ENCODE assay signal across 8 cellular contexts in the genomic region with DNA sequence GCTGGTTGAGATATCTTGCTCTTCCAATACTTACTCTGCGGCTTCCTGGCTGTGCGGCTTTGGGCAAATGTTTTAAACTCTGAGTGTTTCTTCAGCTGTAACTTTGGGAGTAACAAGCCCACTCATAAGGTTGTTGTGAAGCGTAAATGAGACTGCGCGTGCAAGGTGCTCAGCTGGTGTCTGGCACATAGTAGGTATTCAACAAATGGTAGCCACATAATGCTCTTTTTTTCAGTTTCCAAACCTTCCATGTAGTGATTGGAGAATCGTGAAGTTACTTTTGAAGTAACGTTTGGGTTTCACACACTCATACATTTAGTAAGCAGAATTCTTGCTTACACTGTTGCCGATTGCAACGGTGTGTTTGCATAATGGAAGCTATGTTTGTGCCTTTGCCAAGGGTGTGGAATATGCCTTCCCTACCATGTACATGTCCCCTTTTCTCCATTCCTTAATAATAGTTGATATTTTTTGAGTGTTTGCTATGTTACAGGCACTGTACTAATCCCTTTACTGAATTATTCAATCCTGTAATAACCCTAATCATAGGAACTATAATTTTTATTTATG. TPM values are rescaled to one million over a fixed set of nuclear protein-coding genes. Genes with fewer than 3 reads are reported as not detected.
DNase-seq lines count a peak whose midpoint lies in the region; ATAC-seq and TF ChIP-seq lines count a peak whose summit lies in the region.

No MANE protein-coding gene starts in this region.

- in situ Hi-C loops in brain microvascular endothelial cell (cut with HindIII; ENCODE audit: low pct_ligation_motif_present, low sequenced_read_pairs): no loop called here

- peak overlapping the region; percentile 95 for H3K4me3 ChIP-seq in brain microvascular endothelial cell (ENCODE audit: low read depth, low read length)
- peak overlapping the region; percentile 83 for H3K4me3 ChIP-seq in mesendoderm (ENCODE audit: low read length)
- peak overlapping the region; percentile 53 to 71 for H3K4me3 ChIP-seq in aorta (ENCODE audit: low read length in 2 of 2)

- no peak overlapping the region for H3K27ac ChIP-seq in brain microvascular endothelial cell
- H3K27ac ChIP-seq in mesendoderm (ENCODE audit: low read depth, low read length): peak overlapping the region; percentile 67
- peak overlapping the region in 1 of 2 donors; percentile 69 for H3K27ac ChIP-seq in aorta (ENCODE audit: low read depth in 1 of 2, low read length in 2 of 2)

- no peak overlapping the region for H3K4ac ChIP-seq in mesendoderm (ENCODE audit: low read depth, low read length)

- H4K8ac ChIP-seq in mesendoderm (ENCODE audit: low read depth, low read length): no peak overlapping the region

- H3K36me3 ChIP-seq in brain microvascular endothelial cell (replicated peaks) (no peaks in the 10 kb centered on the region), mesendoderm (ENCODE audit: control insufficient read depth, insufficient read depth, low read length) (no peaks in the 10 kb centered on the region), aorta (ENCODE audit: control insufficient read depth in 1 of 2, insufficient read depth in 2 of 2, low read length in 1 of 2) (no peaks in the 10 kb centered on the region)

- peak overlapping the region; percentile 94 for H3K9ac ChIP-seq in mesendoderm (ENCODE audit: low read length)

- no peak overlapping the region for H2BK15ac ChIP-seq in mesendoderm (replicated peaks; ENCODE audit: low read depth)

- DNase-seq in stimulated activated naive CD8-positive, alpha-beta T cell treated with anti-CD3 and anti-CD28 coated beads, Interleukin-15, Interleukin-2, amounts not matched to agents 100 U/mL and 50 U/mL, for 24 hours: no peak
- DNase-seq in brain microvascular endothelial cell: no peak
- no peak for DNase-seq in mesendoderm
- no peak for DNase-seq in aorta
- DNase-seq in NCI-H446 (lab: John Stamatoyannopoulos, UW): no peak

- ATAC-seq in stimulated activated naive CD8-positive, alpha-beta T cell treated with anti-CD3 and anti-CD28 coated beads, Interleukin-15, Interleukin-2, amounts not matched to agents 100 U/mL and 50 U/mL, for 24 hours: no peak
- ATAC-seq in aorta (ENCODE audit: low FRiP score): no peak
- no peak for ATAC-seq in esophagus mucosa
- ATAC-seq in GM19351 (IDR thresholded peaks at IDR 0.05; ENCODE audit: unreplicated experiment): no peak

- no peak overlapping the region for H2AK5ac ChIP-seq in mesendoderm (ENCODE audit: low read length)

- H3K9me3 ChIP-seq in aorta (ENCODE audit: control insufficient read depth, low read length): no peaks in the 10 kb centered on the region

- peak overlapping the region; percentile 55 for H3K23ac ChIP-seq in mesendoderm (ENCODE audit: low read length)

- peaks cover 7% of the 10 kb centered on the region for H3K79me2 ChIP-seq in mesendoderm (ENCODE audit: control insufficient read depth, insufficient read depth, low read length)

- H3K4me1 ChIP-seq in mesendoderm (ENCODE audit: control insufficient read depth, low read depth, low read length) (no peaks in the 10 kb centered on the region), aorta (ENCODE audit: control insufficient read depth in 1 of 2, insufficient read depth in 2 of 2, low read length in 2 of 2) (no peaks in the 10 kb centered on the region)

- H3K79me1 ChIP-seq in mesendoderm (ENCODE audit: low read length): peaks cover 9% of the 10 kb centered on the region

- peak overlapping the region; percentile 97 for H3K56ac ChIP-seq in mesendoderm (ENCODE audit: low read length)

- intact Hi-C loops in aorta (cut with DNase I): loop anchor here (2.0 to 10.0 kb wide), 8 partner anchors 40 to 385 kb away; partner anchors contain the start of genes TMEM11 (in 2 of the 2) and NATD1 (in 1 of the 2)

- H3K4me1 Mint-ChIP-seq in stimulated activated naive CD8-positive, alpha-beta T cell treated with anti-CD3 and anti-CD28 coated beads, Interleukin-15, Interleukin-2, amounts not matched to agents 100 ng/mL and 50 ng/mL, for 24 hours (ENCODE audit: low read depth): peaks cover 42% of the 10 kb centered on the region

- TF ChIP-seq CTCF in brain microvascular endothelial cell (IDR thresholded peaks at IDR 0.05; ENCODE audit: low read depth, low read length, missing control alignments): no peak

- H3K4me3 Mint-ChIP-seq in stimulated activated naive CD8-positive, alpha-beta T cell treated with anti-CD3 and anti-CD28 coated beads, Interleukin-15, Interleukin-2, amounts not matched to agents 100 ng/mL and 50 ng/mL, for 24 hours: peak overlapping the region; percentile 87

- H3K18ac ChIP-seq in mesendoderm (ENCODE audit: low read length): no peak overlapping the region

- peaks cover 7% of the 10 kb centered on the region for H3K36me3 Mint-ChIP-seq in stimulated activated naive CD8-positive, alpha-beta T cell treated with anti-CD3 and anti-CD28 coated beads, Interleukin-15, Interleukin-2, amounts not matched to agents 100 ng/mL and 50 ng/mL, for 24 hours (ENCODE audit: low read depth)

- peak overlapping the region; percentile 93 for H3K27ac Mint-ChIP-seq in stimulated activated naive CD8-positive, alpha-beta T cell treated with anti-CD3 and anti-CD28 coated beads, Interleukin-15, Interleukin-2, amounts not matched to agents 100 ng/mL and 50 ng/mL, for 24 hours

- no peak overlapping the region for H2BK120ac ChIP-seq in mesendoderm (ENCODE audit: low read depth, low read length)

- H3K27me3 ChIP-seq in brain microvascular endothelial cell (replicated peaks) (no peaks in the 10 kb centered on the region), mesendoderm (ENCODE audit: insufficient read depth, low read length, poor library complexity) (no peaks in the 10 kb centered on the region), aorta (ENCODE audit: control insufficient read depth in 1 of 2, insufficient read depth in 2 of 2, low read length in 1 of 2) (no peaks in the 10 kb centered on the region)

- no peaks in the 10 kb centered on the region for H3K9me3 Mint-ChIP-seq in stimulated activated naive CD8-positive, alpha-beta T cell treated with anti-CD3 and anti-CD28 coated beads, Interleukin-15, Interleukin-2, amounts not matched to agents 100 ng/mL and 50 ng/mL, for 24 hours

- H4K5ac ChIP-seq in mesendoderm (ENCODE audit: low read length): no peak overlapping the region

- H3K27me3 Mint-ChIP-seq in stimulated activated naive CD8-positive, alpha-beta T cell treated with anti-CD3 and anti-CD28 coated beads, Interleukin-15, Interleukin-2, amounts not matched to agents 100 ng/mL and 50 ng/mL, for 24 hours: no peaks in the 10 kb centered on the region

- peak overlapping the region; percentile 78 for H3K4me2 ChIP-seq in mesendoderm (ENCODE audit: low read length)

- H2BK5ac ChIP-seq in mesendoderm (ENCODE audit: low read length): no peak overlapping the region

- WGBS in mesendoderm (ENCODE audit: extremely low coverage, insufficient coverage, low lambda C conversion rate): no CpG with 5 or more reads among the region's 9 CpGs
- 6 to 10% methylated on average over 9 of the region's 9 CpGs for WGBS in aorta, 2 donors

RNA-seq across cellular contexts. Expression of gene DHRS7B, which starts 0.8 kb away (rescaled TPM):
- 28.8 TPM for polyA plus RNA-seq in mesendoderm (2013, experiment 1 of 2)
- polyA plus RNA-seq in mesendoderm (2013, experiment 2 of 2): 30.4 TPM
- total RNA-seq in aorta: 10 to 100 TPM; 16.9 to 21.8 TPM
- polyA plus RNA-seq in aorta: 10 to 100 TPM in 1 of 2 donors, 1 to 10 TPM in 1; 8.1 to 19.5 TPM
- total RNA-seq in esophagus mucosa: 7.5 TPM
